7 cellular contexts compared by ENCODE assay signal in genomic region chr6:47307362-47308222, GRCh38. TPM values are rescaled to one million over a fixed set of nuclear protein-coding genes. Genes with fewer than 3 reads are reported as not detected.
A peak's percentile ranks its signal among the peaks of the same experiment; 100 is the strongest.
DNase-seq lines count a peak whose midpoint lies in the region; ATAC-seq and TF ChIP-seq lines count a peak whose summit lies in the region.

No MANE protein-coding gene starts in this region.

- peaks cover 18% of the 10 kb centered on the region for H3K36me3 Mint-ChIP-seq in GM23338 (ENCODE audit: low read depth)

- no peaks in the 10 kb centered on the region for H3K27me3 ChIP-seq in GM23338 (ENCODE audit: insufficient read depth)

- intact Hi-C loops in sciatic nerve (cut with DNase I): loop anchor here (10.0 kb wide), 2 partner anchors 213 to 463 kb away; no protein-coding TSS in a partner anchor

- H3K27ac ChIP-seq in GM23338 (ENCODE audit: low read depth): no peak overlapping the region

- no peak overlapping the region for H3K27ac Mint-ChIP-seq in GM23338

- peak overlapping the region; percentile 92 for H3K4me2 ChIP-seq in GM23338

- H3K36me3 ChIP-seq in GM23338 (ENCODE audit: insufficient read depth): peaks cover 2% of the 10 kb centered on the region; the same call in 1 of the 2 replicates

- H3F3A ChIP-seq in GM23338 (replicated peaks; ENCODE audit: low read depth): no peaks in the 10 kb centered on the region

- peaks cover 64% of the 10 kb centered on the region for H3K79me2 ChIP-seq in GM23338 (replicated peaks; ENCODE audit: insufficient read depth)

- peaks cover 8% of the 10 kb centered on the region for H3K9me3 Mint-ChIP-seq in GM23338

- no peaks in the 10 kb centered on the region; the same call in 1 of the 2 replicates for H3K9me2 ChIP-seq in GM23338 (ENCODE audit: insufficient read depth)

- peaks cover 14% of the 10 kb centered on the region for H3K27me3 Mint-ChIP-seq in GM23338 (ENCODE audit: insufficient read depth, low read depth, poor library complexity)

- TF ChIP-seq CTCF in GM23338 (conservative IDR thresholded peaks at IDR 0.05; ENCODE audit: low read depth in 2 of 2) (no peak), WI38 (IDR thresholded peaks at IDR 0.05; ENCODE audit: low read depth, low read length) (no peak), foreskin fibroblast (IDR thresholded peaks at IDR 0.05; ENCODE audit: low read depth, low read length) (no peak)

- H2AFZ ChIP-seq in GM23338: no peak overlapping the region

- peaks cover 33% of the 10 kb centered on the region for H4K20me1 ChIP-seq in GM23338 (replicated peaks; ENCODE audit: insufficient read depth)

- H3K4me1 Mint-ChIP-seq in GM23338: peaks cover 43% of the 10 kb centered on the region

- ATAC-seq in GM23338 (no peak), sciatic nerve (no peak)

- peaks cover 35% of the 10 kb centered on the region for H3K4me1 ChIP-seq in GM23338 (ENCODE audit: insufficient read depth)

- peak overlapping the region; percentile 91 for H3K4me3 ChIP-seq in GM23338
- H3K4me3 ChIP-seq in WI38 (ENCODE audit: low read depth, low read length): peak overlapping the region; percentile 81
- H3K4me3 ChIP-seq in foreskin fibroblast (ENCODE audit: low read depth in 1 of 2, low read length in 2 of 2): peak overlapping the region; percentile 68 to 78

- DNase-seq in GM23338 (ENCODE audit: low spot score) (no peak), foreskin fibroblast (no peak), renal cortical epithelial cell (ENCODE audit: low read depth) (peak; percentile 32), glomerular visceral epithelial cell (ENCODE audit: extremely low spot score) (no peak), sciatic nerve (ENCODE audit: low spot score) (no peak), activated gamma-delta T cell (lab: John Stamatoyannopoulos, UW) (no peak)

- peak overlapping the region; percentile 96 for H3K4me3 Mint-ChIP-seq in GM23338

TF ChIP-seq in GM23338, 12 proteins besides CTCF, POLR2A, EP300 and RAD21:
- TF ChIP-seq CREB1 (CRISPR knock-in tag; IDR thresholded peaks at IDR 0.05; ENCODE audit: low read depth) (no peak), POLR2AphosphoS5 (IDR thresholded peaks at IDR 0.05; ENCODE audit: low read depth) (no peak), ZNF331 (CRISPR knock-in tag; IDR thresholded peaks at IDR 0.05; ENCODE audit: low read depth) (no peak), NANOG (IDR thresholded peaks at IDR 0.05; ENCODE audit: borderline replicate concordance) (no peak), JUNB (IDR thresholded peaks at IDR 0.05; ENCODE audit: unreplicated experiment) (no peak), EZH2 (IDR thresholded peaks at IDR 0.05; ENCODE audit: low read depth, unreplicated experiment) (no peak), STAT1 (IDR thresholded peaks at IDR 0.05; ENCODE audit: unreplicated experiment) (no peak), REST (IDR thresholded peaks at IDR 0.05; ENCODE audit: unreplicated experiment) (no peak), ZNF114 (CRISPR knock-in tag; IDR thresholded peaks at IDR 0.05) (no peak), EZH2phosphoT487 (IDR thresholded peaks at IDR 0.05; ENCODE audit: unreplicated experiment) (no peak)
- TF ChIP-seq, protein P1, sequence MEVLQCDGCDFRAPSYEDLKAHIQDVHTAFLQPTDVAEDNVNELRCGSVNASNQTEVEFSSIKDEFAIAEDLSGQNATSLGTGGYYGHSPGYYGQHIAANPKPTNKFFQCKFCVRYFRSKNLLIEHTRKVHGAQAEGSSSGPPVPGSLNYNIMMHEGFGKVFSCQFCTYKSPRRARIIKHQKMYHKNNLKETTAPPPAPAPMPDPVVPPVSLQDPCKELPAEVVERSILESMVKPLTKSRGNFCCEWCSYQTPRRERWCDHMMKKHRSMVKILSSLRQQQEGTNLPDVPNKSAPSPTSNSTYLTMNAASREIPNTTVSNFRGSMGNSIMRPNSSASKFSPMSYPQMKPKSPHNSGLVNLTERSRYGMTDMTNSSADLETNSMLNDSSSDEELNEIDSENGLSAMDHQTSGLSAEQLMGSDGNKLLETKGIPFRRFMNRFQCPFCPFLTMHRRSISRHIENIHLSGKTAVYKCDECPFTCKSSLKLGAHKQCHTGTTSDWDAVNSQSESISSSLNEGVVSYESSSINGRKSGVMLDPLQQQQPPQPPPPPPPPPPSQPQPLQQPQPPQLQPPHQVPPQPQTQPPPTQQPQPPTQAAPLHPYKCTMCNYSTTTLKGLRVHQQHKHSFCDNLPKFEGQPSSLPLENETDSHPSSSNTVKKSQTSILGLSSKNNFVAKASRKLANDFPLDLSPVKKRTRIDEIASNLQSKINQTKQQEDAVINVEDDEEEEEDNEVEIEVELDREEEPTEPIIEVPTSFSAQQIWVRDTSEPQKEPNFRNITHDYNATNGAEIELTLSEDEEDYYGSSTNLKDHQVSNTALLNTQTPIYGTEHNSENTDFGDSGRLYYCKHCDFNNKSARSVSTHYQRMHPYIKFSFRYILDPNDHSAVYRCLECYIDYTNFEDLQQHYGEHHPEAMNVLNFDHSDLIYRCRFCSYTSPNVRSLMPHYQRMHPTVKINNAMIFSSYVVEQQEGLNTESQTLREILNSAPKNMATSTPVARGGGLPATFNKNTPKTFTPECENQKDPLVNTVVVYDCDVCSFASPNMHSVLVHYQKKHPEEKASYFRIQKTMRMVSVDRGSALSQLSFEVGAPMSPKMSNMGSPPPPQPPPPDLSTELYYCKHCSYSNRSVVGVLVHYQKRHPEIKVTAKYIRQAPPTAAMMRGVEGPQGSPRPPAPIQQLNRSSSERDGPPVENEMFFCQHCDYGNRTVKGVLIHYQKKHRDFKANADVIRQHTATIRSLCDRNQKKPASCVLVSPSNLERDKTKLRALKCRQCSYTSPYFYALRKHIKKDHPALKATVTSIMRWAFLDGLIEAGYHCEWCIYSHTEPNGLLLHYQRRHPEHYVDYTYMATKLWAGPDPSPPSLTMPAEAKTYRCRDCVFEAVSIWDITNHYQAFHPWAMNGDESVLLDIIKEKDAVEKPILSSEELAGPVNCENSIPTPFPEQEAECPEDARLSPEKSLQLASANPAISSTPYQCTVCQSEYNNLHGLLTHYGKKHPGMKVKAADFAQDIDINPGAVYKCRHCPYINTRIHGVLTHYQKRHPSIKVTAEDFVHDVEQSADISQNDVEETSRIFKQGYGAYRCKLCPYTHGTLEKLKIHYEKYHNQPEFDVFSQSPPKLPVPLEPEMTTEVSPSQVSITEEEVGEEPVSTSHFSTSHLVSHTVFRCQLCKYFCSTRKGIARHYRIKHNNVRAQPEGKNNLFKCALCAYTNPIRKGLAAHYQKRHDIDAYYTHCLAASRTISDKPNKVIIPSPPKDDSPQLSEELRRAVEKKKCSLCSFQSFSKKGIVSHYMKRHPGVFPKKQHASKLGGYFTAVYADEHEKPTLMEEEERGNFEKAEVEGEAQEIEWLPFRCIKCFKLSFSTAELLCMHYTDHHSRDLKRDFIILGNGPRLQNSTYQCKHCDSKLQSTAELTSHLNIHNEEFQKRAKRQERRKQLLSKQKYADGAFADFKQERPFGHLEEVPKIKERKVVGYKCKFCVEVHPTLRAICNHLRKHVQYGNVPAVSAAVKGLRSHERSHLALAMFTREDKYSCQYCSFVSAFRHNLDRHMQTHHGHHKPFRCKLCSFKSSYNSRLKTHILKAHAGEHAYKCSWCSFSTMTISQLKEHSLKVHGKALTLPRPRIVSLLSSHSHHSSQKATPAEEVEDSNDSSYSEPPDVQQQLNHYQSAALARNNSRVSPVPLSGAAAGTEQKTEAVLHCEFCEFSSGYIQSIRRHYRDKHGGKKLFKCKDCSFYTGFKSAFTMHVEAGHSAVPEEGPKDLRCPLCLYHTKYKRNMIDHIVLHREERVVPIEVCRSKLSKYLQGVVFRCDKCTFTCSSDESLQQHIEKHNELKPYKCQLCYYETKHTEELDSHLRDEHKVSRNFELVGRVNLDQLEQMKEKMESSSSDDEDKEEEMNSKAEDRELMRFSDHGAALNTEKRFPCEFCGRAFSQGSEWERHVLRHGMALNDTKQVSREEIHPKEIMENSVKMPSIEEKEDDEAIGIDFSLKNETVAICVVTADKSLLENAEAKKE (CRISPR knock-in tag; IDR thresholded peaks at IDR 0.05): no peak
- TF ChIP-seq, protein P2, sequence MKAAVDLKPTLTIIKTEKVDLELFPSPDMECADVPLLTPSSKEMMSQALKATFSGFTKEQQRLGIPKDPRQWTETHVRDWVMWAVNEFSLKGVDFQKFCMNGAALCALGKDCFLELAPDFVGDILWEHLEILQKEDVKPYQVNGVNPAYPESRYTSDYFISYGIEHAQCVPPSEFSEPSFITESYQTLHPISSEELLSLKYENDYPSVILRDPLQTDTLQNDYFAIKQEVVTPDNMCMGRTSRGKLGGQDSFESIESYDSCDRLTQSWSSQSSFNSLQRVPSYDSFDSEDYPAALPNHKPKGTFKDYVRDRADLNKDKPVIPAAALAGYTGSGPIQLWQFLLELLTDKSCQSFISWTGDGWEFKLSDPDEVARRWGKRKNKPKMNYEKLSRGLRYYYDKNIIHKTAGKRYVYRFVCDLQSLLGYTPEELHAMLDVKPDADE (IDR thresholded peaks at IDR 0.05): no peak

RNA-seq across cellular contexts. Expression of gene TNFRSF21, which starts 2.1 kb away (rescaled TPM):
- 48.1 and 48.5 TPM in 2 replicates for total RNA-seq in GM23338 (2014; rRNA removed; shearing (Covaris generic))
- polyA plus RNA-seq in GM23338 (2016; fragmentation: Nextera tagmentation; extraction: Ambion mirVana): 22.1 and 22.8 TPM in 2 replicates
- total RNA-seq in renal cortical epithelial cell: 31.2 and 38.2 TPM in 2 replicates
- 6.3 TPM for total RNA-seq in sciatic nerve
